ENCODE assay signal across 21 cellular contexts in the genomic region with DNA sequence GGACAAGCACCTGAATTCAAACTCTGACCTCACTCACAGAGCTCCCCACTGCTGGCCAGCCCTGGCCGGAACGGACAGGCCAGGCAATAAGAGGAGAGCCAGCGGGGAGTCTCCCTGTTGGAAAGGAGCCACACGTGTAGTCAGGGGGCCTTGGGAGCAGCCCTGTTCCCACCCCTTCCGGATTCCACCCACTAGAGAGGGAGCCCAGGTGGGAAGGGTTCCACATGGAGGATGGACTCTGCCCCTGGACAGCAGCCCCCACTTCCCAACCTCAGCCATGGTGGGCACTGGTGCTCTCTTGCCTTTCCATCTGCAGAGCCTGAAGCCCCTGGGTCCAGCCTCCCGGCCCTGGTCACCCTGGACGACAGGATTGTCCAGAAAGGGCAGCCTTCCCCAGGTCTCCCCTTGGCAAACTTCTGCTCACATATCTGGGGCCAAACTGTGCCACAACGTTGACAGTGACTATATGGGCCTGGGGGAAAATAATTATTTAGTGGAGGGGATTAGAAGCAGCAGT. TPM values are rescaled to one million over a fixed set of nuclear protein-coding genes. Genes with fewer than 3 reads are reported as not detected.
"Had no signal": no experiment of that assay in that cellular context is flagged by ENCODE, and none has a peak within 500 bp of the region (broad histone marks: within the 10 kb centered on the region; RNA-seq: fewer than 3 reads in every experiment).

No MANE protein-coding gene starts in this region.

- H3K36me3 Mint-ChIP-seq: activated CD4-positive, alpha-beta memory T cell treated with anti-CD3 and anti-CD28 coated beads for 36 hours; activated naive CD8-positive, alpha-beta T cell treated with anti-CD3 and anti-CD28 coated beads, Interleukin-2, amount 10 ng/mL, durations not matched to agents 7 days and 5 days; T-cell; WTC11 had no signal

- ATAC-seq: activated CD4-positive, alpha-beta T cell treated with anti-CD3 and anti-CD28 coated beads for 36 hours; activated T-cell treated with anti-CD3 and anti-CD28 coated beads, Interleukin-2, amount 50 U/mL, for 72 hours; body of pancreas; gastrocnemius medialis; left ventricle myocardium superior; SK-N-SH treated with all-trans-retinoic acid at 6 μM for 48 hours; T-cell; WTC11 had no signal

- DNase-seq: activated CD4-positive, alpha-beta memory T cell treated with anti-CD3 and anti-CD28 coated beads for 36 hours; activated CD4-positive, alpha-beta T cell treated with anti-CD3 and anti-CD28 coated beads for 36 hours; activated naive CD8-positive, alpha-beta T cell treated with anti-CD3 and anti-CD28 coated beads, Interleukin-2, amount 10 ng/mL, durations not matched to agents 7 days and 5 days; activated T-cell treated with anti-CD3 and anti-CD28 coated beads, Interleukin-2, amount 50 U/mL, for 72 hours; amygdala; gastrocnemius medialis; head of caudate nucleus; left ventricle myocardium superior; mesenchymal stem cell; nephron progenitor cell; T-cell had no signal

- H3K27ac Mint-ChIP-seq: activated CD4-positive, alpha-beta memory T cell treated with anti-CD3 and anti-CD28 coated beads for 36 hours; activated CD4-positive, alpha-beta T cell treated with anti-CD3 and anti-CD28 coated beads for 36 hours; activated naive CD8-positive, alpha-beta T cell treated with anti-CD3 and anti-CD28 coated beads, Interleukin-2, amount 10 ng/mL, durations not matched to agents 7 days and 5 days; activated T-cell treated with anti-CD3 and anti-CD28 coated beads, Interleukin-2, amount 50 U/mL, for 72 hours; nephron progenitor cell; stimulated activated naive CD8-positive, alpha-beta T cell treated with anti-CD3 and anti-CD28 coated beads, Interleukin-15, Interleukin-2, amounts not matched to agents 100 ng/mL and 50 ng/mL, for 24 hours; WTC11 had no signal

- H3K4me3 ChIP-seq: body of pancreas, coronary artery, gastrocnemius medialis, prostate gland, right atrium auricular region, tibial nerve, vagina had no signal

- H3K4me3 Mint-ChIP-seq: activated CD4-positive, alpha-beta memory T cell treated with anti-CD3 and anti-CD28 coated beads for 36 hours; activated CD4-positive, alpha-beta T cell treated with anti-CD3 and anti-CD28 coated beads for 36 hours; activated naive CD8-positive, alpha-beta T cell treated with anti-CD3 and anti-CD28 coated beads, Interleukin-2, amount 10 ng/mL, durations not matched to agents 7 days and 5 days; activated T-cell treated with anti-CD3 and anti-CD28 coated beads, Interleukin-2, amount 50 U/mL, for 72 hours; nephron progenitor cell; stimulated activated naive CD8-positive, alpha-beta T cell treated with anti-CD3 and anti-CD28 coated beads, Interleukin-15, Interleukin-2, amounts not matched to agents 100 ng/mL and 50 ng/mL, for 24 hours; T-cell; WTC11 had no signal

- H3K4me1 ChIP-seq: gastrocnemius medialis, prostate gland, right atrium auricular region, tibial nerve, vagina had no signal

- H3K27me3 ChIP-seq: body of pancreas, right atrium auricular region, tibial nerve, vagina had no signal

- H3K9me3 ChIP-seq: body of pancreas, gastrocnemius medialis, prostate gland, right atrium auricular region, tibial nerve, vagina had no signal

- H3K27ac ChIP-seq: body of pancreas, coronary artery, gastrocnemius medialis, prostate gland, right atrium auricular region, tibial nerve, vagina had no signal

- H3K36me3 ChIP-seq: gastrocnemius medialis, prostate gland, right atrium auricular region, tibial nerve, vagina had no signal

- H3K9me3 Mint-ChIP-seq: activated CD4-positive, alpha-beta memory T cell treated with anti-CD3 and anti-CD28 coated beads for 36 hours; activated naive CD8-positive, alpha-beta T cell treated with anti-CD3 and anti-CD28 coated beads, Interleukin-2, amount 10 ng/mL, durations not matched to agents 7 days and 5 days; activated T-cell treated with anti-CD3 and anti-CD28 coated beads, Interleukin-2, amount 50 U/mL, for 72 hours; nephron progenitor cell; stimulated activated naive CD8-positive, alpha-beta T cell treated with anti-CD3 and anti-CD28 coated beads, Interleukin-15, Interleukin-2, amounts not matched to agents 100 ng/mL and 50 ng/mL, for 24 hours; T-cell; WTC11 had no signal

RNA-seq across cellular contexts. Expression of a gene that starts 7.5 kb away (rescaled TPM):
- total RNA-seq: activated CD4-positive, alpha-beta T cell treated with anti-CD3 and anti-CD28 coated beads for 36 hours; activated naive CD8-positive, alpha-beta T cell treated with anti-CD3 and anti-CD28 coated beads, Interleukin-2, amount 10 ng/mL, durations not matched to agents 7 days and 5 days; body of pancreas; osteoblast; T-cell; vagina; WTC11 had no signal

RNA-seq across cellular contexts. Expression of a gene that starts 32.2 kb away (rescaled TPM):
- total RNA-seq: vagina had no signal
